In the genomic region with DNA sequence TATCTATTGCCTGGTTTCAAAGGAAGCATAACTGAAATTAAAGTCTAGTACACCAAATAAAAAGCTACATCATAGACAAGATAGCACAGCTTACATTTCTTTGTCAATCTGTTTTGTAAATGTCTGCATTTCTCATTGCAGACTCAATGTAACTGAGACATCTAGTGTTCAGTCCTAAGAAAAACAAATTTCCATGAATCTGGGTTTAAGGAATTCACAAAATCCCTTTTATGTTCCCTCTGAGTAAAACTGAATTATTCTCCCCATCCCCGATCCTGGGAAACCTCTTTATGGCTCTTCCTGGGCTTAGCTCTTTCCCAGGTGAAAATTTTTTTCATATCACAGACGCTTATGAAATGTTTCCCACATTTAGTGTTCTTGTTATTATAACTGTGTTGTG, we compare ENCODE assay signal across 15 cellular contexts. TPM values are rescaled to one million over a fixed set of nuclear protein-coding genes. Genes with fewer than 3 reads are reported as not detected.
A peak's percentile ranks its signal among the peaks of the same experiment; 100 is the strongest.
DNase-seq lines count a peak whose midpoint lies in the region; ATAC-seq, FAIRE-seq and TF ChIP-seq lines count a peak whose summit lies in the region.
"Had no signal": no experiment of that assay in that cellular context is flagged by ENCODE, and none has a peak within 500 bp of the region (broad histone marks: within the 10 kb centered on the region; RNA-seq: fewer than 3 reads in every experiment).

No MANE protein-coding gene starts in this region.

- no peak for DNase-seq in heart left ventricle
- no peak for DNase-seq in Right ventricle myocardium superior
- DNase-seq in astrocyte (ENCODE audit: low read depth) = no peak
- DNase-seq in iris pigment epithelial cell (ENCODE audit: low read depth) = peak; percentile 45
- no peak for DNase-seq in type B pancreatic cell (ENCODE audit: extremely low spot score, unreplicated experiment)
- DNase-seq in HuH-7 (ENCODE audit: low spot score) = no peak
- DNase-seq: effector memory CD4-positive, alpha-beta T cell; naive B cell; NCI-H446 treated with DMSO at 0.1 percent for 48 hours; stimulated activated CD4-positive, alpha-beta T cell treated with anti-CD3 and anti-CD28 coated beads, Interleukin-12 subunit alpha, Interleukin-12 subunit beta, amount 100 ng/mL, for 4 hours; upper lobe of right lung had no signal

- H3K9me3 Mint-ChIP-seq in astrocyte (ENCODE audit: unreplicated experiment) (peaks cover 4% of the 10 kb centered on the region), type B pancreatic cell (peaks cover 10% of the 10 kb centered on the region)

- ATAC-seq in heart left ventricle (no peak), Right ventricle myocardium superior (ENCODE audit: poor library complexity) (no peak), HG03025 (IDR thresholded peaks at IDR 0.05; ENCODE audit: low FRiP score, unreplicated experiment) (no peak), GM21723 (IDR thresholded peaks at IDR 0.05; ENCODE audit: unreplicated experiment) (no peak)
- ATAC-seq: activated naive CD4-positive, alpha-beta T cell treated with anti-CD3 and anti-CD28 coated beads, Interleukin-2, amount 50 U/mL, for 72 hours; upper lobe of right lung had no signal

- H3K27me3 ChIP-seq in heart left ventricle = no peaks in the 10 kb centered on the region
- no peaks in the 10 kb centered on the region for H3K27me3 ChIP-seq in astrocyte (ENCODE audit: insufficient read depth, low read length)
- H3K27me3 ChIP-seq: upper lobe of right lung had no signal

- H4K20me1 ChIP-seq in astrocyte (ENCODE audit: insufficient read depth, low read length) = no peaks in the 10 kb centered on the region

- H3K9me3 ChIP-seq in heart left ventricle (peaks cover 0 to 20% (median 5%) of the 10 kb centered on the region in 12 donors), astrocyte (ENCODE audit: insufficient read depth, low read depth, low read length) (no peaks in the 10 kb centered on the region)
- H3K9me3 ChIP-seq: upper lobe of right lung had no signal

- no peaks in the 10 kb centered on the region for H3K79me2 ChIP-seq in astrocyte (ENCODE audit: insufficient read depth, low read length)

- peaks cover 0 to 3% (median 0%) of the 10 kb centered on the region in 12 donors for H3K4me1 ChIP-seq in heart left ventricle
- peaks cover 7% of the 10 kb centered on the region for H3K4me1 ChIP-seq in astrocyte (ENCODE audit: insufficient read depth, low read length)
- H3K4me1 ChIP-seq: upper lobe of right lung had no signal

- peak; percentile 43 for FAIRE-seq in astrocyte (lab: Jason Lieb, UNC)

- no peak overlapping the region for H3K4me3 Mint-ChIP-seq in astrocyte (ENCODE audit: unreplicated experiment)
- no peak overlapping the region for H3K4me3 Mint-ChIP-seq in type B pancreatic cell
- H3K4me3 Mint-ChIP-seq: B cell, naive B cell had no signal

- no peak overlapping the region for H2AFZ ChIP-seq in astrocyte (ENCODE audit: low read depth, low read length)

- no peak for TF ChIP-seq POLR2A in heart left ventricle (IDR thresholded peaks at IDR 0.05)

- intact Hi-C loops in heart left ventricle (cut with DNase I) = loop anchor here in 2 of 10 donors (10.0 kb wide), 1 partner anchor 450 kb away; no protein-coding TSS in a partner anchor
- intact Hi-C loops in Right ventricle myocardium superior (cut with DNase I) = no loop called here

- H3K36me3 Mint-ChIP-seq in astrocyte (ENCODE audit: low read depth, unreplicated experiment) (no peaks in the 10 kb centered on the region), type B pancreatic cell (no peaks in the 10 kb centered on the region)

- no peak overlapping the region for H3K4me3 ChIP-seq in heart left ventricle
- H3K4me3 ChIP-seq in astrocyte (ENCODE audit: insufficient read depth, low read depth, low read length) = no peak overlapping the region
- H3K4me3 ChIP-seq: upper lobe of right lung had no signal

- no peak overlapping the region for H3K27ac Mint-ChIP-seq in astrocyte (ENCODE audit: unreplicated experiment)
- no peak overlapping the region for H3K27ac Mint-ChIP-seq in type B pancreatic cell
- H3K27ac Mint-ChIP-seq: activated naive CD4-positive, alpha-beta T cell treated with anti-CD3 and anti-CD28 coated beads, Interleukin-2, amount 50 U/mL, for 72 hours; B cell had no signal

- H3K36me3 ChIP-seq in heart left ventricle = no peaks in the 10 kb centered on the region
- no peaks in the 10 kb centered on the region for H3K36me3 ChIP-seq in astrocyte (ENCODE audit: insufficient read depth, low read length)
- H3K36me3 ChIP-seq: upper lobe of right lung had no signal

- 75 to 87% (median 77%) methylated on average over 2 of the region's 2 CpGs for WGBS in heart left ventricle, 4 donors

- H3K27ac ChIP-seq in heart left ventricle (no peak overlapping the region), astrocyte (ENCODE audit: low read depth, low read length) (peak overlapping the region; percentile 46)
- H3K27ac ChIP-seq: upper lobe of right lung had no signal

- peak overlapping the region; percentile 53 for H3K4me2 ChIP-seq in astrocyte (ENCODE audit: low read length)

- H3K4me1 Mint-ChIP-seq in astrocyte (ENCODE audit: low read depth, unreplicated experiment) (peaks cover 8% of the 10 kb centered on the region), type B pancreatic cell (ENCODE audit: unreplicated experiment) (peaks cover 9% of the 10 kb centered on the region)

- peak in 8 of 12 donors; percentile 8 to 45 (median 24) for TF ChIP-seq CTCF in heart left ventricle (IDR thresholded peaks at IDR 0.05)
- peak; percentile 16 for TF ChIP-seq CTCF in astrocyte (IDR thresholded peaks at IDR 0.05; ENCODE audit: insufficient read depth, low read depth, low read length)
- peak; percentile 32 for TF ChIP-seq CTCF in type B pancreatic cell (conservative IDR thresholded peaks at IDR 0.05)

- H3K9ac ChIP-seq in astrocyte (ENCODE audit: low read length) = peak overlapping the region; percentile 20

- no peaks in the 10 kb centered on the region for H3K27me3 Mint-ChIP-seq in astrocyte (ENCODE audit: low read depth, unreplicated experiment)
- no peaks in the 10 kb centered on the region for H3K27me3 Mint-ChIP-seq in type B pancreatic cell
- H3K27me3 Mint-ChIP-seq: B cell, naive B cell had no signal

RNA-seq across cellular contexts. Expression of gene RASA2, which starts 21.6 kb away (rescaled TPM):
- total RNA-seq in heart left ventricle (10 to 100 TPM in 1 of 9 donors, 1 to 10 TPM in 8; 2.2 to 12.3 (median 4.2) TPM), Right ventricle myocardium superior (3.5 TPM), astrocyte (14.3 and 19.0 TPM in 2 replicates), type B pancreatic cell (ENCODE audit: low replicate concordance) (14.3 and 20.3 TPM in 2 replicates)
- 1 to 10 TPM; 2.0 to 2.2 TPM for polyA plus RNA-seq in heart left ventricle
